In the genomic region with DNA sequence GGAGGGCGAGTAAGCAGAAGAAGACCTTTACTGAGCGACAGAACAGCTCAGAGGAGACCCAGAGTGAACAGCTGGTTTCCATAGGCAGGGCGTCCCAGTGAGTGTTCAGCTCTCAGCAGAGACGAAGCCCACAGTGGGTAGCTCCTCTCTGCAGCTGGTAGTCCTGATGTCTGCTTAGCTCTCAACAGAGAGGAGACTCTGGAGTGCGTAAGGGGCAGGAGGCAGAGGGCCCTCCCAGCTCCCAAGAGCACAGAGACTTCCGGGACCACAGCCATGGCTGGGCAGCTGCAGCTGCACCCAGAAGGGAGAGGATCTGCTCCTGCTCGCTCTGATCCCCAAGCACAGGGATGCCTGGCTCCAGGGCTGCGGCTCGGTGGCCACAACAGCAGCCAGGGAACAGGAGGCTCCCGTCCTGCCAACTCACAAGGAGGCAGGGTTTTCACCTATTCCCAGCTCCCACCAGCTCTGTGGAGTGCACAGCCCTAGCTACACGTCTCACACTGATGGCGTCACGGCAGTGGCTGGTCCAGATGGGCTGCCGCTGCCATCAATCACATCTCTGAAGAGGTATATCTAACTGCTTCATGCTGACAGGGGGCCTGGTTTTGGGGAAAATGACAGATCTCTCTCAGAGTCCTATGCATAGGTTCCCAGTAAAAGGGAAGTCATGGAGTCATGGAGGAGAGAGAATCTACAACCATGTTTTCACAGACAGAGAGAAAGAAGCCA, we compare ENCODE assay signal across 16 cellular contexts.
DNase-seq lines count a peak whose midpoint lies in the region; ATAC-seq and TF ChIP-seq lines count a peak whose summit lies in the region.
"Had no signal": no experiment of that assay in that cellular context is flagged by ENCODE, and none has a peak within 500 bp of the region (broad histone marks: within the 10 kb centered on the region; RNA-seq: fewer than 3 reads in every experiment).

No MANE protein-coding gene starts in this region.

- peak overlapping the region in 1 of 9 donors; percentile 78 for H3K27ac Mint-ChIP-seq in naive thymus-derived CD4-positive, alpha-beta T cell
- no peak overlapping the region for H3K27ac Mint-ChIP-seq in activated CD4-positive, alpha-beta memory T cell treated with anti-CD3 and anti-CD28 coated beads for 36 hours
- H3K27ac Mint-ChIP-seq: T-helper 17 cell had no signal

- peak overlapping the region in 2 of 10 donors; percentile 85 to 92 for H3K4me3 Mint-ChIP-seq in naive thymus-derived CD4-positive, alpha-beta T cell
- H3K4me3 Mint-ChIP-seq in activated CD4-positive, alpha-beta memory T cell treated with anti-CD3 and anti-CD28 coated beads for 36 hours, result no peak overlapping the region
- H3K4me3 Mint-ChIP-seq: T-helper 17 cell had no signal

- no peaks in the 10 kb centered on the region for H3K27me3 Mint-ChIP-seq in naive thymus-derived CD4-positive, alpha-beta T cell
- no peaks in the 10 kb centered on the region for H3K27me3 Mint-ChIP-seq in activated CD4-positive, alpha-beta memory T cell treated with anti-CD3 and anti-CD28 coated beads for 36 hours
- H3K27me3 Mint-ChIP-seq: T-helper 17 cell had no signal

- no peaks in the 10 kb centered on the region for H3K4me1 ChIP-seq in naive thymus-derived CD4-positive, alpha-beta T cell (ENCODE audit: control insufficient read depth in 2 of 2, insufficient read depth in 2 of 2, low read length in 2 of 2)
- H3K4me1 ChIP-seq: adrenal gland, heart right ventricle had no signal

- peak; percentile 14 for ATAC-seq in naive thymus-derived CD4-positive, alpha-beta T cell
- ATAC-seq: heart right ventricle, Panc1, T-helper 17 cell had no signal

- peak overlapping the region; percentile 27; the same call in 1 of the 2 replicates for H3K4me3 ChIP-seq in GM12865 (ENCODE audit: low read depth, low read length)
- H3K4me3 ChIP-seq in MG63, result peak overlapping the region; percentile 72
- no peak overlapping the region for H3K4me3 ChIP-seq in naive thymus-derived CD4-positive, alpha-beta T cell (ENCODE audit: low read length)
- H3K4me3 ChIP-seq: adrenal gland, heart right ventricle had no signal

- no peaks in the 10 kb centered on the region for H3K4me1 Mint-ChIP-seq in naive thymus-derived CD4-positive, alpha-beta T cell
- H3K4me1 Mint-ChIP-seq in activated CD4-positive, alpha-beta memory T cell treated with anti-CD3 and anti-CD28 coated beads for 36 hours (ENCODE audit: low read depth), result no peaks in the 10 kb centered on the region
- H3K4me1 Mint-ChIP-seq: T-helper 17 cell had no signal

- no peaks in the 10 kb centered on the region for H3K27me3 ChIP-seq in MG63
- no peaks in the 10 kb centered on the region for H3K27me3 ChIP-seq in naive thymus-derived CD4-positive, alpha-beta T cell (ENCODE audit: control insufficient read depth in 2 of 2, insufficient read depth in 2 of 2, low read length in 2 of 2)
- H3K27me3 ChIP-seq: adrenal gland, heart right ventricle had no signal

- TF ChIP-seq CTCF in GM12865 (IDR thresholded peaks at IDR 0.05; ENCODE audit: insufficient read depth, low read depth, low read length, missing control alignments), result no peak

- POLR2A ChIA-PET in naive thymus-derived CD4-positive, alpha-beta T cell (lab: Charles Lee), result no interaction called here
- POLR2A ChIA-PET in activated CD4-positive, alpha-beta memory T cell treated with anti-CD3 and anti-CD28 coated beads for 36 hours (lab: Charles Lee), result no interaction called here

- DNase-seq in GM12865 (ENCODE audit: low read depth) (peak; percentile 51), MG63 (peak; percentile 95), RPMI8226 (peak; percentile 82), COLO829 (ENCODE audit: low spot score) (no peak), middle frontal gyrus (ENCODE audit: extremely low spot score, low spot score) (no peak), dermis blood vessel endothelial cell (no peak)
- DNase-seq in naive thymus-derived CD4-positive, alpha-beta T cell, result peak in 1 of 9 donors; percentile 70
- DNase-seq in activated CD4-positive, alpha-beta memory T cell treated with anti-CD3 and anti-CD28 coated beads for 36 hours, result no peak
- DNase-seq: activated CD4-positive, alpha-beta T cell treated with anti-CD3 and anti-CD28 coated beads for 4 hours; activated T-cell treated with anti-CD3 and anti-CD28 coated beads, Interleukin-2, amount 50 U/mL, for 1 hour; adrenal gland; DMS 273 treated with DMSO at 0.1 percent for 48 hours; erythroblast; heart right ventricle; T-helper 17 cell had no signal

- no peak overlapping the region for H3K27ac ChIP-seq in naive thymus-derived CD4-positive, alpha-beta T cell (ENCODE audit: low read depth, low read length)
- H3K27ac ChIP-seq: adrenal gland, heart right ventricle had no signal

- no peaks in the 10 kb centered on the region for H3K36me3 Mint-ChIP-seq in naive thymus-derived CD4-positive, alpha-beta T cell
- H3K36me3 Mint-ChIP-seq in activated CD4-positive, alpha-beta memory T cell treated with anti-CD3 and anti-CD28 coated beads for 36 hours, result no peaks in the 10 kb centered on the region

- H3K9me3 ChIP-seq in MG63, result no peaks in the 10 kb centered on the region
- H3K9me3 ChIP-seq in naive thymus-derived CD4-positive, alpha-beta T cell (ENCODE audit: control insufficient read depth in 2 of 3, low read length in 3 of 3), result no peaks in the 10 kb centered on the region
- H3K9me3 ChIP-seq: adrenal gland had no signal

- intact Hi-C loops in naive thymus-derived CD4-positive, alpha-beta T cell (cut with micrococcal nuclease), result no loop called here
- intact Hi-C loops in activated CD4-positive, alpha-beta memory T cell treated with anti-CD3 and anti-CD28 coated beads for 36 hours (cut with micrococcal nuclease), result no loop called here

- CTCF ChIA-PET in naive thymus-derived CD4-positive, alpha-beta T cell (lab: Charles Lee), result no interaction called here
- CTCF ChIA-PET in activated CD4-positive, alpha-beta memory T cell treated with anti-CD3 and anti-CD28 coated beads for 36 hours (lab: Charles Lee), result no interaction called here

- peaks cover 5% of the 10 kb centered on the region; the same call in 1 of the 2 replicates for H3K36me3 ChIP-seq in MG63
- H3K36me3 ChIP-seq in naive thymus-derived CD4-positive, alpha-beta T cell (ENCODE audit: control insufficient read depth in 2 of 3, insufficient read depth in 3 of 3, low read length in 3 of 3), result no peaks in the 10 kb centered on the region
- H3K36me3 ChIP-seq: adrenal gland, heart right ventricle had no signal

- peaks cover 0 to 11% (median 2%) of the 10 kb centered on the region in 11 donors for H3K9me3 Mint-ChIP-seq in naive thymus-derived CD4-positive, alpha-beta T cell
- H3K9me3 Mint-ChIP-seq in activated CD4-positive, alpha-beta memory T cell treated with anti-CD3 and anti-CD28 coated beads for 36 hours, result peaks cover 4% of the 10 kb centered on the region

Comparison
In these comparisons a context has a peak if more than half of its experiments do, and no peak if none do; other contexts are left out.
1. DNase-seq: peak in GM12865 (single experiment), MG63 (single experiment) and RPMI8226 (single experiment); none in activated CD4-positive, alpha-beta memory T cell treated with anti-CD3 and anti-CD28 coated beads for 36 hours (single experiment), COLO829 (single experiment), middle frontal gyrus (single experiment) and dermis blood vessel endothelial cell (single experiment).